1 cellular context compared by ENCODE assay signal in the genomic region with DNA sequence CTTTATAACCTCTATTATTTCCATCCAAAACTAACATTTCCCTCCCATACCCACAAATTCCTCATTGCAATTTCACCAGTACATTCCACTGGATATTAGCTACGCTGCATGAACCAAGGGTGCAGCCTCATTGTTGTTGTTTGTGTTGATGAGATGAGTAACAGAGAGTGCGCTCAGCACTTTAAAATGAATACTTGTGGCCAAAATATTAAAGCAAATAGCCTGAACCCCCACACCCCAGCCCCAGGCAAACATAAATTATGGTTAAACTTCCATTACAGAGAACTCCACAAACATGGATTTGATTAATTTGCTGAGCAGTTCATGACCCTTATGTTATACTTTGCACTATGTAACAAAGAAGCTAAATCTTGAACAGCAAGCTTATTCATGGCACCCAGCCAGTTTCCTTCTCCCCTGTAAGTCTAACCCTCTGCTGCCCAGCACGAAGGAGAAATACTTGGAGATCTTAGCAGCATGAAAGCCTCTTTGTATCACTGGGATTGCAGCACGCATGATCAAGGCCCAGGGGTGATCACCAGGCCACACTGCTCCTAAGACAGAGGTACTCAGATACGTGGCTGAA.
TF ChIP-seq lines count a peak whose summit lies in the region.

No MANE protein-coding gene starts in this region.

TF ChIP-seq in GM12878, 131 proteins besides CTCF, POLR2A, EP300 and RAD21 (continued from another document):
- TF ChIP-seq, protein P1, sequence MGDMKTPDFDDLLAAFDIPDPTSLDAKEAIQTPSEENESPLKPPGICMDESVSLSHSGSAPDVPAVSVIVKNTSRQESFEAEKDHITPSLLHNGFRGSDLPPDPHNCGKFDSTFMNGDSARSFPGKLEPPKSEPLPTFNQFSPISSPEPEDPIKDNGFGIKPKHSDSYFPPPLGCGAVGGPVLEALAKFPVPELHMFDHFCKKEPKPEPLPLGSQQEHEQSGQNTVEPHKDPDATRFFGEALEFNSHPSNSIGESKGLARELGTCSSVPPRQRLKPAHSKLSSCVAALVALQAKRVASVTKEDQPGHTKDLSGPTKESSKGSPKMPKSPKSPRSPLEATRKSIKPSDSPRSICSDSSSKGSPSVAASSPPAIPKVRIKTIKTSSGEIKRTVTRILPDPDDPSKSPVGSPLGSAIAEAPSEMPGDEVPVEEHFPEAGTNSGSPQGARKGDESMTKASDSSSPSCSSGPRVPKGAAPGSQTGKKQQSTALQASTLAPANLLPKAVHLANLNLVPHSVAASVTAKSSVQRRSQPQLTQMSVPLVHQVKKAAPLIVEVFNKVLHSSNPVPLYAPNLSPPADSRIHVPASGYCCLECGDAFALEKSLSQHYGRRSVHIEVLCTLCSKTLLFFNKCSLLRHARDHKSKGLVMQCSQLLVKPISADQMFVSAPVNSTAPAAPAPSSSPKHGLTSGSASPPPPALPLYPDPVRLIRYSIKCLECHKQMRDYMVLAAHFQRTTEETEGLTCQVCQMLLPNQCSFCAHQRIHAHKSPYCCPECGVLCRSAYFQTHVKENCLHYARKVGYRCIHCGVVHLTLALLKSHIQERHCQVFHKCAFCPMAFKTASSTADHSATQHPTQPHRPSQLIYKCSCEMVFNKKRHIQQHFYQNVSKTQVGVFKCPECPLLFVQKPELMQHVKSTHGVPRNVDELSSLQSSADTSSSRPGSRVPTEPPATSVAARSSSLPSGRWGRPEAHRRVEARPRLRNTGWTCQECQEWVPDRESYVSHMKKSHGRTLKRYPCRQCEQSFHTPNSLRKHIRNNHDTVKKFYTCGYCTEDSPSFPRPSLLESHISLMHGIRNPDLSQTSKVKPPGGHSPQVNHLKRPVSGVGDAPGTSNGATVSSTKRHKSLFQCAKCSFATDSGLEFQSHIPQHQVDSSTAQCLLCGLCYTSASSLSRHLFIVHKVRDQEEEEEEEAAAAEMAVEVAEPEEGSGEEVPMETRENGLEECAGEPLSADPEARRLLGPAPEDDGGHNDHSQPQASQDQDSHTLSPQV (IDR thresholded peaks at IDR 0.05) = no peak
- TF ChIP-seq STAT3 (IDR thresholded peaks at IDR 0.05; ENCODE audit: low read depth, low read length) (no peak), IKZF2 (IDR thresholded peaks at IDR 0.05) (no peak)
